In genomic region chr13:18964942-18965341, GRCh38 we compare ENCODE assay signal across 4 cellular contexts.
"Had no signal": no experiment of that assay in that cellular context is flagged by ENCODE, and none has a peak within 500 bp of the region (broad histone marks: within the 10 kb centered on the region; RNA-seq: fewer than 3 reads in every experiment).

No MANE protein-coding gene starts in this region.

- ATAC-seq: GM23338 had no signal

- H3K4me3 ChIP-seq: GM23338 had no signal

- H3K27ac Mint-ChIP-seq: GM23338, H9 had no signal

- DNase-seq: H9, HCEC 1CT, IMR-90 had no signal

- H3K4me3 Mint-ChIP-seq: GM23338, H9 had no signal

- H3K4me1 Mint-ChIP-seq: GM23338, H9 had no signal
